In genomic region chr3:183895296-183895695, GRCh38 we compare ENCODE assay signal across 8 cellular contexts. TPM values are rescaled to one million over a fixed set of nuclear protein-coding genes. Genes with fewer than 3 reads are reported as not detected.
A peak's percentile ranks its signal among the peaks of the same experiment; 100 is the strongest.
DNase-seq lines count a peak whose midpoint lies in the region; ATAC-seq and TF ChIP-seq lines count a peak whose summit lies in the region.

No MANE protein-coding gene starts in this region.

- intact Hi-C loops in psoas muscle (cut with DNase I) = loop anchor here (2.0 to 10.0 kb wide), 8 partner anchors 122 to 397 kb away; partner anchors contain the start of genes ABCC5 (in 2 of the 2) and EIF2B5 (in 1 of the 2)

- H3K27me3 ChIP-seq in HAP-1 (ENCODE audit: low read depth) (no peaks in the 10 kb centered on the region; the same call in 1 of the 2 replicates), psoas muscle (ENCODE audit: insufficient read depth in 3 of 3, low read length in 2 of 3) (no peaks in the 10 kb centered on the region)

- no peak overlapping the region for H3K4me3 ChIP-seq in HAP-1
- H3K4me3 ChIP-seq in psoas muscle = no peak overlapping the region

- WGBS in psoas muscle, 3 donors = 12 to 17% (median 16%) methylated on average over 5 of the region's 5 CpGs

- ATAC-seq in psoas muscle = peak; percentile 77 to 93 (median 86)
- no peak for ATAC-seq in HG02870 (IDR thresholded peaks at IDR 0.05; ENCODE audit: unreplicated experiment)
- ATAC-seq in HG02610 (IDR thresholded peaks at IDR 0.05; ENCODE audit: unreplicated experiment) = no peak

- in situ Hi-C loops in HAP-1 (cut with MboI; ENCODE audit: low sequenced_read_pairs) = loop anchor here (10.0 to 25.0 kb wide), 2 partner anchors 220 to 642 kb away; no protein-coding TSS in a partner anchor

- peak; percentile 86 for TF ChIP-seq CTCF in psoas muscle (IDR thresholded peaks at IDR 0.05)

- DNase-seq in DMS 273 treated with DMSO at 0.1 percent for 48 hours (lab: John Stamatoyannopoulos, UW) (peak; percentile 45), HAP-1 (ENCODE audit: low spot score in 2 of 2) (peak; percentile 50), NCI-H524 (lab: John Stamatoyannopoulos, UW) (peak; percentile 28 to 65), glomerular endothelial cell (ENCODE audit: extremely low read depth, low read depth, low spot score) (peak; percentile 18), psoas muscle (no peak)
- DNase-seq in activated CD8-positive, alpha-beta memory T cell treated with anti-CD3 and anti-CD28 coated beads, Interleukin-2, amount 50 U/mL, for 4 hours = peak; percentile 27

- no peaks in the 10 kb centered on the region for H3K36me3 ChIP-seq in HAP-1 (replicated peaks)
- no peaks in the 10 kb centered on the region for H3K36me3 ChIP-seq in psoas muscle (ENCODE audit: insufficient read depth in 1 of 2, low read depth in 1 of 2)

- H3K9me3 ChIP-seq in HAP-1 (no peaks in the 10 kb centered on the region), psoas muscle (no peaks in the 10 kb centered on the region)

- H3K4me1 ChIP-seq in HAP-1 (no peaks in the 10 kb centered on the region; the same call in 1 of the 2 replicates), psoas muscle (no peaks in the 10 kb centered on the region)

- H3K27ac ChIP-seq in psoas muscle = no peak overlapping the region

RNA-seq across cellular contexts. Expression of gene PARL, which starts 10.6 kb away (rescaled TPM):
- total RNA-seq in glomerular endothelial cell (21.8 and 29.6 TPM in 2 replicates), psoas muscle (10 to 100 TPM; 30.3 to 64.4 (median 50.7) TPM)
- 10 to 100 TPM; 48.4 to 77.1 (median 61.4) TPM for polyA plus RNA-seq in psoas muscle

Comparison
In these comparisons a context has a peak if more than half of its experiments do, and no peak if none do; other contexts are left out.
1. DNase-seq: peak in DMS 273 treated with DMSO at 0.1 percent for 48 hours (single experiment), HAP-1 (2 of 2), NCI-H524 (2 of 2), activated CD8-positive, alpha-beta memory T cell treated with anti-CD3 and anti-CD28 coated beads, Interleukin-2, amount 50 U/mL, for 4 hours (single experiment) and glomerular endothelial cell (single experiment); none in psoas muscle (0 of 2).
2. ATAC-seq: peak in psoas muscle (4 of 4); none in HG02870 (single experiment) and HG02610 (single experiment).